1 cellular context compared by ENCODE assay signal in genomic region chr3:48465531-48466378, GRCh38.
TF ChIP-seq lines count a peak whose summit lies in the region.

No MANE protein-coding gene starts in this region.

TF ChIP-seq in K562, 482 proteins besides CTCF, POLR2A, EP300 and RAD21 (continues in another document):
- no peak for TF ChIP-seq NFRKB (IDR thresholded peaks at IDR 0.05; ENCODE audit: low read depth)
- TF ChIP-seq ZNF431 (CRISPR knock-in tag; IDR thresholded peaks at IDR 0.05) = no peak
- no peak for TF ChIP-seq NR2C2 (CRISPR knock-in tag; IDR thresholded peaks at IDR 0.05)
- TF ChIP-seq NR2C2 (tag; IDR thresholded peaks at IDR 0.05) = no peak
- TF ChIP-seq, protein P1, sequence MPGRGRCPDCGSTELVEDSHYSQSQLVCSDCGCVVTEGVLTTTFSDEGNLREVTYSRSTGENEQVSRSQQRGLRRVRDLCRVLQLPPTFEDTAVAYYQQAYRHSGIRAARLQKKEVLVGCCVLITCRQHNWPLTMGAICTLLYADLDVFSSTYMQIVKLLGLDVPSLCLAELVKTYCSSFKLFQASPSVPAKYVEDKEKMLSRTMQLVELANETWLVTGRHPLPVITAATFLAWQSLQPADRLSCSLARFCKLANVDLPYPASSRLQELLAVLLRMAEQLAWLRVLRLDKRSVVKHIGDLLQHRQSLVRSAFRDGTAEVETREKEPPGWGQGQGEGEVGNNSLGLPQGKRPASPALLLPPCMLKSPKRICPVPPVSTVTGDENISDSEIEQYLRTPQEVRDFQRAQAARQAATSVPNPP (IDR thresholded peaks at IDR 0.05; ENCODE audit: borderline replicate concordance, insufficient read depth, insufficient read length) = no peak
- TF ChIP-seq SPI1 (IDR thresholded peaks at IDR 0.05; ENCODE audit: borderline replicate concordance, low read depth, low read length) = no peak
- no peak for TF ChIP-seq ARHGAP35 (IDR thresholded peaks at IDR 0.05; ENCODE audit: partially characterized antibody)
- no peak for TF ChIP-seq NFYB (IDR thresholded peaks at IDR 0.05; ENCODE audit: extremely low read depth, insufficient read length)
- TF ChIP-seq EP400 (IDR thresholded peaks at IDR 0.05) = no peak
- TF ChIP-seq GABPA (tag; conservative IDR thresholded peaks at IDR 0.05; ENCODE audit: low read depth) = peak; percentile 55; the same call in 1 of the 2 replicates
- peak; percentile 30; the same call in 1 of the 2 replicates for TF ChIP-seq DPF2 (IDR thresholded peaks at IDR 0.05)
- TF ChIP-seq ZNF212 (CRISPR knock-in tag; IDR thresholded peaks at IDR 0.05) = no peak
- peak in 1 of 2 experiments; percentile 71; a peak in 1 of 4 replicates for TF ChIP-seq CSDE1 (IDR thresholded peaks at IDR 0.05)
- peak; percentile 76 for TF ChIP-seq MAFF (IDR thresholded peaks at IDR 0.05; ENCODE audit: low read length)
- no peak for TF ChIP-seq SRSF3 (IDR thresholded peaks at IDR 0.05; ENCODE audit: insufficient read depth, low read length)
- TF ChIP-seq, protein P2, sequence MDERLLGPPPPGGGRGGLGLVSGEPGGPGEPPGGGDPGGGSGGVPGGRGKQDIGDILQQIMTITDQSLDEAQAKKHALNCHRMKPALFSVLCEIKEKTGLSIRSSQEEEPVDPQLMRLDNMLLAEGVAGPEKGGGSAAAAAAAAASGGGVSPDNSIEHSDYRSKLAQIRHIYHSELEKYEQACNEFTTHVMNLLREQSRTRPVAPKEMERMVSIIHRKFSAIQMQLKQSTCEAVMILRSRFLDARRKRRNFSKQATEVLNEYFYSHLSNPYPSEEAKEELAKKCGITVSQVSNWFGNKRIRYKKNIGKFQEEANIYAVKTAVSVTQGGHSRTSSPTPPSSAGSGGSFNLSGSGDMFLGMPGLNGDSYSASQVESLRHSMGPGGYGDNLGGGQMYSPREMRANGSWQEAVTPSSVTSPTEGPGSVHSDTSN (CRISPR knock-in tag; IDR thresholded peaks at IDR 0.05; ENCODE audit: low read depth) = no peak
- TF ChIP-seq, protein P2 (tag; conservative IDR thresholded peaks at IDR 0.05; ENCODE audit: low read depth) = no peak
- TF ChIP-seq TCF3 (CRISPR knock-in tag; IDR thresholded peaks at IDR 0.05) = no peak
- no peak for TF ChIP-seq BDP1 (IDR thresholded peaks at IDR 0.05; ENCODE audit: insufficient read depth, insufficient read length)
- TF ChIP-seq, protein P3, sequence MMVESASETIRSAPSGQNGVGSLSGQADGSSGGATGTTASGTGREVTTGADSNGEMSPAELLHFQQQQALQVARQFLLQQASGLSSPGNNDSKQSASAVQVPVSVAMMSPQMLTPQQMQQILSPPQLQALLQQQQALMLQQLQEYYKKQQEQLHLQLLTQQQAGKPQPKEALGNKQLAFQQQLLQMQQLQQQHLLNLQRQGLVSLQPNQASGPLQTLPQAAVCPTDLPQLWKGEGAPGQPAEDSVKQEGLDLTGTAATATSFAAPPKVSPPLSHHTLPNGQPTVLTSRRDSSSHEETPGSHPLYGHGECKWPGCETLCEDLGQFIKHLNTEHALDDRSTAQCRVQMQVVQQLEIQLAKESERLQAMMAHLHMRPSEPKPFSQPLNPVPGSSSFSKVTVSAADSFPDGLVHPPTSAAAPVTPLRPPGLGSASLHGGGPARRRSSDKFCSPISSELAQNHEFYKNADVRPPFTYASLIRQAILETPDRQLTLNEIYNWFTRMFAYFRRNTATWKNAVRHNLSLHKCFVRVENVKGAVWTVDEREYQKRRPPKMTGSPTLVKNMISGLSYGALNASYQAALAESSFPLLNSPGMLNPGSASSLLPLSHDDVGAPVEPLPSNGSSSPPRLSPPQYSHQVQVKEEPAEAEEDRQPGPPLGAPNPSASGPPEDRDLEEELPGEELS (CRISPR knock-in tag; IDR thresholded peaks at IDR 0.05; ENCODE audit: borderline replicate concordance) = no peak
- no peak for TF ChIP-seq NR3C1 (CRISPR knock-in tag; IDR thresholded peaks at IDR 0.05)
- TF ChIP-seq ZKSCAN1 (IDR thresholded peaks at IDR 0.05; ENCODE audit: low read depth, low read length) = no peak
- TF ChIP-seq, protein P4, sequence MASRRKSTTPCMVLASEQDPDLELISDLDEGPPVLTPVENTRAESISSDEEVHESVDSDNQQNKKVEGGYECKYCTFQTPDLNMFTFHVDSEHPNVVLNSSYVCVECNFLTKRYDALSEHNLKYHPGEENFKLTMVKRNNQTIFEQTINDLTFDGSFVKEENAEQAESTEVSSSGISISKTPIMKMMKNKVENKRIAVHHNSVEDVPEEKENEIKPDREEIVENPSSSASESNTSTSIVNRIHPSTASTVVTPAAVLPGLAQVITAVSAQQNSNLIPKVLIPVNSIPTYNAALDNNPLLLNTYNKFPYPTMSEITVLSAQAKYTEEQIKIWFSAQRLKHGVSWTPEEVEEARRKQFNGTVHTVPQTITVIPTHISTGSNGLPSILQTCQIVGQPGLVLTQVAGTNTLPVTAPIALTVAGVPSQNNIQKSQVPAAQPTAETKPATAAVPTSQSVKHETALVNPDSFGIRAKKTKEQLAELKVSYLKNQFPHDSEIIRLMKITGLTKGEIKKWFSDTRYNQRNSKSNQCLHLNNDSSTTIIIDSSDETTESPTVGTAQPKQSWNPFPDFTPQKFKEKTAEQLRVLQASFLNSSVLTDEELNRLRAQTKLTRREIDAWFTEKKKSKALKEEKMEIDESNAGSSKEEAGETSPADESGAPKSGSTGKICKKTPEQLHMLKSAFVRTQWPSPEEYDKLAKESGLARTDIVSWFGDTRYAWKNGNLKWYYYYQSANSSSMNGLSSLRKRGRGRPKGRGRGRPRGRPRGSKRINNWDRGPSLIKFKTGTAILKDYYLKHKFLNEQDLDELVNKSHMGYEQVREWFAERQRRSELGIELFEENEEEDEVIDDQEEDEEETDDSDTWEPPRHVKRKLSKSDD (conservative IDR thresholded peaks at IDR 0.05; ENCODE audit: low read length) = no peak
- TF ChIP-seq LEF1 (IDR thresholded peaks at IDR 0.05) = no peak
- peak; percentile 32; the same call in 1 of the 2 replicates for TF ChIP-seq RBFOX2 (IDR thresholded peaks at IDR 0.05; ENCODE audit: low read depth, low read length)
- TF ChIP-seq ZBTB33 (CRISPR knock-in tag; IDR thresholded peaks at IDR 0.05) = peak; percentile 90
- TF ChIP-seq, protein P5, sequence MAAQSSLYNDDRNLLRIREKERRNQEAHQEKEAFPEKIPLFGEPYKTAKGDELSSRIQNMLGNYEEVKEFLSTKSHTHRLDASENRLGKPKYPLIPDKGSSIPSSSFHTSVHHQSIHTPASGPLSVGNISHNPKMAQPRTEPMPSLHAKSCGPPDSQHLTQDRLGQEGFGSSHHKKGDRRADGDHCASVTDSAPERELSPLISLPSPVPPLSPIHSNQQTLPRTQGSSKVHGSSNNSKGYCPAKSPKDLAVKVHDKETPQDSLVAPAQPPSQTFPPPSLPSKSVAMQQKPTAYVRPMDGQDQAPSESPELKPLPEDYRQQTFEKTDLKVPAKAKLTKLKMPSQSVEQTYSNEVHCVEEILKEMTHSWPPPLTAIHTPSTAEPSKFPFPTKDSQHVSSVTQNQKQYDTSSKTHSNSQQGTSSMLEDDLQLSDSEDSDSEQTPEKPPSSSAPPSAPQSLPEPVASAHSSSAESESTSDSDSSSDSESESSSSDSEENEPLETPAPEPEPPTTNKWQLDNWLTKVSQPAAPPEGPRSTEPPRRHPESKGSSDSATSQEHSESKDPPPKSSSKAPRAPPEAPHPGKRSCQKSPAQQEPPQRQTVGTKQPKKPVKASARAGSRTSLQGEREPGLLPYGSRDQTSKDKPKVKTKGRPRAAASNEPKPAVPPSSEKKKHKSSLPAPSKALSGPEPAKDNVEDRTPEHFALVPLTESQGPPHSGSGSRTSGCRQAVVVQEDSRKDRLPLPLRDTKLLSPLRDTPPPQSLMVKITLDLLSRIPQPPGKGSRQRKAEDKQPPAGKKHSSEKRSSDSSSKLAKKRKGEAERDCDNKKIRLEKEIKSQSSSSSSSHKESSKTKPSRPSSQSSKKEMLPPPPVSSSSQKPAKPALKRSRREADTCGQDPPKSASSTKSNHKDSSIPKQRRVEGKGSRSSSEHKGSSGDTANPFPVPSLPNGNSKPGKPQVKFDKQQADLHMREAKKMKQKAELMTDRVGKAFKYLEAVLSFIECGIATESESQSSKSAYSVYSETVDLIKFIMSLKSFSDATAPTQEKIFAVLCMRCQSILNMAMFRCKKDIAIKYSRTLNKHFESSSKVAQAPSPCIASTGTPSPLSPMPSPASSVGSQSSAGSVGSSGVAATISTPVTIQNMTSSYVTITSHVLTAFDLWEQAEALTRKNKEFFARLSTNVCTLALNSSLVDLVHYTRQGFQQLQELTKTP (IDR thresholded peaks at IDR 0.05; ENCODE audit: low read depth in 1 of 2, partially characterized antibody in 2 of 2) = no peak
- no peak for TF ChIP-seq MYC (IDR thresholded peaks at IDR 0.05; ENCODE audit: low read depth, low read length)
- no peak for TF ChIP-seq MYC (CRISPR knock-in tag; IDR thresholded peaks at IDR 0.05; ENCODE audit: borderline replicate concordance, low read depth)
- TF ChIP-seq PRDM10 (IDR thresholded peaks at IDR 0.05; ENCODE audit: partially characterized antibody) = peak; percentile 98
- TF ChIP-seq, protein P6, sequence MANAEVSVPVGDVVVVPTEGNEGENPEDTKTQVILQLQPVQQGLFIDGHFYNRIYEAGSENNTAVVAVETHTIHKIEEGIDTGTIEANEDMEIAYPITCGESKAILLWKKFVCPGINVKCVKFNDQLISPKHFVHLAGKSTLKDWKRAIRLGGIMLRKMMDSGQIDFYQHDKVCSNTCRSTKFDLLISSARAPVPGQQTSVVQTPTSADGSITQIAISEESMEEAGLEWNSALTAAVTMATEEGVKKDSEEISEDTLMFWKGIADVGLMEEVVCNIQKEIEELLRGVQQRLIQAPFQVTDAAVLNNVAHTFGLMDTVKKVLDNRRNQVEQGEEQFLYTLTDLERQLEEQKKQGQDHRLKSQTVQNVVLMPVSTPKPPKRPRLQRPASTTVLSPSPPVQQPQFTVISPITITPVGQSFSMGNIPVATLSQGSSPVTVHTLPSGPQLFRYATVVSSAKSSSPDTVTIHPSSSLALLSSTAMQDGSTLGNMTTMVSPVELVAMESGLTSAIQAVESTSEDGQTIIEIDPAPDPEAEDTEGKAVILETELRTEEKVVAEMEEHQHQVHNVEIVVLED (CRISPR knock-in tag; IDR thresholded peaks at IDR 0.05) = no peak
- no peak for TF ChIP-seq ELF2 (CRISPR knock-in tag; IDR thresholded peaks at IDR 0.05)
- no peak for TF ChIP-seq PRMT5 (CRISPR knock-in tag; IDR thresholded peaks at IDR 0.05)
- no peak for TF ChIP-seq NCOR1 (IDR thresholded peaks at IDR 0.05)
- TF ChIP-seq ILK (tag; IDR thresholded peaks at IDR 0.05; ENCODE audit: borderline replicate concordance, low read depth) = no peak
- TF ChIP-seq, protein P7, sequence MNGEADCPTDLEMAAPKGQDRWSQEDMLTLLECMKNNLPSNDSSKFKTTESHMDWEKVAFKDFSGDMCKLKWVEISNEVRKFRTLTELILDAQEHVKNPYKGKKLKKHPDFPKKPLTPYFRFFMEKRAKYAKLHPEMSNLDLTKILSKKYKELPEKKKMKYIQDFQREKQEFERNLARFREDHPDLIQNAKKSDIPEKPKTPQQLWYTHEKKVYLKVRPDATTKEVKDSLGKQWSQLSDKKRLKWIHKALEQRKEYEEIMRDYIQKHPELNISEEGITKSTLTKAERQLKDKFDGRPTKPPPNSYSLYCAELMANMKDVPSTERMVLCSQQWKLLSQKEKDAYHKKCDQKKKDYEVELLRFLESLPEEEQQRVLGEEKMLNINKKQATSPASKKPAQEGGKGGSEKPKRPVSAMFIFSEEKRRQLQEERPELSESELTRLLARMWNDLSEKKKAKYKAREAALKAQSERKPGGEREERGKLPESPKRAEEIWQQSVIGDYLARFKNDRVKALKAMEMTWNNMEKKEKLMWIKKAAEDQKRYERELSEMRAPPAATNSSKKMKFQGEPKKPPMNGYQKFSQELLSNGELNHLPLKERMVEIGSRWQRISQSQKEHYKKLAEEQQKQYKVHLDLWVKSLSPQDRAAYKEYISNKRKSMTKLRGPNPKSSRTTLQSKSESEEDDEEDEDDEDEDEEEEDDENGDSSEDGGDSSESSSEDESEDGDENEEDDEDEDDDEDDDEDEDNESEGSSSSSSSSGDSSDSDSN (IDR thresholded peaks at IDR 0.05; ENCODE audit: borderline replicate concordance in 1 of 2, low read depth in 2 of 2, low read length in 2 of 2) = no peak
- no peak for TF ChIP-seq SREBF2 (CRISPR knock-in tag; IDR thresholded peaks at IDR 0.05)
